Comparison of ENCODE assay signal across 13 cellular contexts in the genomic region with DNA sequence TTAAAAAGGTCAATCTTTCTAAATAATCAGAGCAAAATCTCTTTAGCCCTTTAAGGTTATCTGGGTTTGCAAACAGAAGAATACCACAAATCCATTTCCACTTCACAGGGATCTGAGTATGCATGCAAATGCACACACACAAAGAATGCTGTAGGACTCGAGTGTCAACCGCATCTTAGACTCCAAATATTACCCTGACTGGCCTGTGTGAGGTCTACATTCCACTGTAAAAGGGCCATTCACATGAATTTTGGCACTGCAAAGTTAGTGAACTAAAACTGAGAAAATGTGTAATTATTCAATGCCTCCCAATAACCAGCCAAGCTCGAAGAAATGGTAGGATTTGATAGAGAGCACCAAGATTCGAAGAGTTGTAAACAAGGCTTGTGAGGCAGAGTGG.
DNase-seq lines count a peak whose midpoint lies in the region; ATAC-seq and TF ChIP-seq lines count a peak whose summit lies in the region.
"Had no signal": no experiment of that assay in that cellular context is flagged by ENCODE, and none has a peak within 500 bp of the region (broad histone marks: within the 10 kb centered on the region; RNA-seq: fewer than 3 reads in every experiment).

No MANE protein-coding gene starts in this region.

- POLR2A ChIA-PET in activated CD4-positive, alpha-beta memory T cell treated with anti-CD3 and anti-CD28 coated beads for 36 hours (lab: Charles Lee), result no interaction called here

- H3K4me3 ChIP-seq in H7 (ENCODE audit: insufficient read depth, low read depth, low read length), result no peak overlapping the region
- H3K4me3 ChIP-seq in left lung, result no peak overlapping the region
- H3K4me3 ChIP-seq in aorta (ENCODE audit: low read length in 2 of 2), result no peak overlapping the region

- peaks cover 0 to 2% of the 10 kb centered on the region in 2 donors for H3K4me1 ChIP-seq in left lung
- H3K4me1 ChIP-seq in aorta (ENCODE audit: control insufficient read depth in 1 of 2, insufficient read depth in 2 of 2, low read length in 2 of 2), result no peaks in the 10 kb centered on the region

- no peaks in the 10 kb centered on the region for H3K4me1 Mint-ChIP-seq in activated CD4-positive, alpha-beta memory T cell treated with anti-CD3 and anti-CD28 coated beads for 36 hours (ENCODE audit: low read depth)

- no peaks in the 10 kb centered on the region for H3K27me3 Mint-ChIP-seq in activated CD4-positive, alpha-beta memory T cell treated with anti-CD3 and anti-CD28 coated beads for 36 hours

- H3K4me3 Mint-ChIP-seq in activated CD4-positive, alpha-beta memory T cell treated with anti-CD3 and anti-CD28 coated beads for 36 hours, result no peak overlapping the region

- no peak for TF ChIP-seq CTCF in left lung (IDR thresholded peaks at IDR 0.05)

- DNase-seq in H7 (peak; percentile 3), astrocyte of the hippocampus (ENCODE audit: low read depth, low spot score) (peak; percentile 92), left lung (no peak), aorta (no peak), T-helper 1 cell (no peak)
- no peak for DNase-seq in activated CD4-positive, alpha-beta memory T cell treated with anti-CD3 and anti-CD28 coated beads for 36 hours
- DNase-seq: AML-193, DMS53, KBM-7, NCI-H1092, NCI-H1694, NCI-H69 had no signal

- no peak overlapping the region for H3K27ac Mint-ChIP-seq in activated CD4-positive, alpha-beta memory T cell treated with anti-CD3 and anti-CD28 coated beads for 36 hours

- ATAC-seq in left lung (peak; percentile 56), aorta (ENCODE audit: low FRiP score) (no peak)

- H3K36me3 ChIP-seq in H7 (replicated peaks; ENCODE audit: control insufficient read depth, insufficient read depth, low read length), result no peaks in the 10 kb centered on the region
- no peaks in the 10 kb centered on the region for H3K36me3 ChIP-seq in left lung
- no peaks in the 10 kb centered on the region for H3K36me3 ChIP-seq in aorta (ENCODE audit: control insufficient read depth in 1 of 2, insufficient read depth in 2 of 2, low read length in 1 of 2)

- H3K9me3 Mint-ChIP-seq in activated CD4-positive, alpha-beta memory T cell treated with anti-CD3 and anti-CD28 coated beads for 36 hours, result no peaks in the 10 kb centered on the region

- 33 to 38% methylated on average over 4 of the region's 4 CpGs for WGBS in aorta, 2 donors

- H3K9me3 ChIP-seq in left lung (no peaks in the 10 kb centered on the region), aorta (ENCODE audit: control insufficient read depth, low read length) (no peaks in the 10 kb centered on the region)

- no peak overlapping the region for H3K27ac ChIP-seq in left lung
- peak overlapping the region; percentile 36 for H3K27ac ChIP-seq in temporal lobe (ENCODE audit: low read depth, low read length)
- no peak overlapping the region for H3K27ac ChIP-seq in aorta (ENCODE audit: low read depth in 1 of 2, low read length in 2 of 2)

- no peaks in the 10 kb centered on the region for H3K27me3 ChIP-seq in H7 (ENCODE audit: control insufficient read depth, insufficient read depth, low read length)
- H3K27me3 ChIP-seq in left lung, result no peaks in the 10 kb centered on the region
- H3K27me3 ChIP-seq in aorta (ENCODE audit: control insufficient read depth in 1 of 2, insufficient read depth in 2 of 2, low read length in 1 of 2), result no peaks in the 10 kb centered on the region

- intact Hi-C loops in left lung (cut with DNase I) (no loop called here), aorta (cut with DNase I) (no loop called here)
- intact Hi-C loops in activated CD4-positive, alpha-beta memory T cell treated with anti-CD3 and anti-CD28 coated beads for 36 hours (cut with micrococcal nuclease), result no loop called here

- CTCF ChIA-PET in activated CD4-positive, alpha-beta memory T cell treated with anti-CD3 and anti-CD28 coated beads for 36 hours (lab: Charles Lee), result no interaction called here

- peaks cover 1% of the 10 kb centered on the region for H3K36me3 Mint-ChIP-seq in activated CD4-positive, alpha-beta memory T cell treated with anti-CD3 and anti-CD28 coated beads for 36 hours

Comparison
In these comparisons a context has a peak if more than half of its experiments do, and no peak if none do; other contexts are left out.
1. DNase-seq: peak in H7 (single experiment) and astrocyte of the hippocampus (single experiment); none in left lung (0 of 2), activated CD4-positive, alpha-beta memory T cell treated with anti-CD3 and anti-CD28 coated beads for 36 hours (single experiment), aorta (0 of 2) and T-helper 1 cell (0 of 5).